ENCODE assay signal across 16 cellular contexts in the genomic region with DNA sequence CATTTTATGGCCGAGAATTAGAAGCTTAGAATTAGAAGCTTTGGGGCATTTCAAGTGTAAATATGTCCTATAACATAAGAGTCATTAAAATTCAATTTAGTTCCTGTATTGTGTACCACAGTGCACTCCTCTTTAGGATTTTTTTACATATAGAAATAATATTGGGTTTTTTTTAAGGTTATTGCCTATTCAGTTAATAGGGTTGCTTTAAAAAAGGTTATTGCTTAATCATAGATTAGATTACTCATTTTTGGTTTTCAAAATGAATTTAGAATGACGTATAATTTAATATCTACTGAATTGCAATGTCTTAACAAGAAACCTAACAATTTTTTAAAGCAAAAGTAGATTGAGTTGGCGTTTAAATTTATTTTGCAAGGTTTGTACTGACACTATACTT. TPM values are rescaled to one million over a fixed set of nuclear protein-coding genes. Genes with fewer than 3 reads are reported as not detected.
A peak's percentile ranks its signal among the peaks of the same experiment; 100 is the strongest.
DNase-seq lines count a peak whose midpoint lies in the region; ATAC-seq and TF ChIP-seq lines count a peak whose summit lies in the region.
"Had no signal": no experiment of that assay in that cellular context is flagged by ENCODE, and none has a peak within 500 bp of the region (broad histone marks: within the 10 kb centered on the region; RNA-seq: fewer than 3 reads in every experiment).

No MANE protein-coding gene starts in this region.

- intact Hi-C loops in esophagus muscularis mucosa (cut with DNase I), result no loop called here

- DNase-seq in activated CD4-positive, CD25-positive, alpha-beta regulatory T cell treated with anti-CD3 and anti-CD28 coated beads, Interleukin-2, amount 50 U/mL, for 72 hours, result no peak
- no peak for DNase-seq in esophagus muscularis mucosa (ENCODE audit: extremely low spot score)
- DNase-seq in thoracic aorta (ENCODE audit: low spot score), result no peak
- DNase-seq in NCI-H524 (lab: John Stamatoyannopoulos, UW), result no peak
- DNase-seq: AML-193; Caco-2; CD8-positive, alpha-beta memory T cell; H9 had no signal

- no peak for TF ChIP-seq CTCF in esophagus muscularis mucosa (IDR thresholded peaks at IDR 0.05)
- TF ChIP-seq CTCF in thoracic aorta (IDR thresholded peaks at IDR 0.05), result no peak

- H3K4me3 ChIP-seq in esophagus muscularis mucosa (no peak overlapping the region), thoracic aorta (no peak overlapping the region)
- H3K4me3 ChIP-seq: BLaER1, GM12878, GM23338 had no signal

- peaks cover 0 to 35% (median 20%) of the 10 kb centered on the region in 4 donors for H3K4me1 ChIP-seq in esophagus muscularis mucosa
- H3K4me1 ChIP-seq in thoracic aorta (ENCODE audit: control insufficient read depth in 1 of 2, low read depth in 2 of 2), result peaks cover 15 to 32% of the 10 kb centered on the region in 2 donors
- H3K4me1 ChIP-seq: BLaER1, Caco-2 had no signal

- H3K27me3 ChIP-seq in esophagus muscularis mucosa (no peaks in the 10 kb centered on the region), thoracic aorta (replicated peaks; ENCODE audit: insufficient read depth) (no peaks in the 10 kb centered on the region)
- H3K27me3 ChIP-seq: BLaER1 had no signal

- peak; percentile 58 to 60 for ATAC-seq in activated CD4-positive, CD25-positive, alpha-beta regulatory T cell treated with anti-CD3 and anti-CD28 coated beads, Interleukin-2, amount 50 U/mL, for 24 hours
- ATAC-seq in thoracic aorta (ENCODE audit: insufficient number of reproducible peaks, low FRiP score, low read depth) (no peak), GM19324 (IDR thresholded peaks at IDR 0.05; ENCODE audit: low FRiP score, unreplicated experiment) (no peak), HG03442 (IDR thresholded peaks at IDR 0.05; ENCODE audit: unreplicated experiment) (no peak)
- ATAC-seq: GM12878, GM23338, HepG2 had no signal

- WGBS in esophagus muscularis mucosa, result 98% methylated on average over 3 of the region's 3 CpGs

- H3K36me3 ChIP-seq in esophagus muscularis mucosa (peaks cover 13 to 72% (median 46%) of the 10 kb centered on the region in 4 donors), thoracic aorta (peaks cover 19% of the 10 kb centered on the region)

- no peak for TF ChIP-seq POLR2A in esophagus muscularis mucosa (IDR thresholded peaks at IDR 0.05; ENCODE audit: low read depth)

- H3K9me3 ChIP-seq in esophagus muscularis mucosa (no peaks in the 10 kb centered on the region), thoracic aorta (no peaks in the 10 kb centered on the region)
- H3K9me3 ChIP-seq: BLaER1, Caco-2 had no signal

- no peak for TF ChIP-seq EP300 in esophagus muscularis mucosa (IDR thresholded peaks at IDR 0.05)

- H3K27ac ChIP-seq in esophagus muscularis mucosa (replicated peaks in 1 of 4) (peak overlapping the region; percentile 49 to 70 (median 66)), thoracic aorta (peak overlapping the region; percentile 64 to 88)
- H3K27ac ChIP-seq: 22Rv1, BLaER1 had no signal

RNA-seq across cellular contexts. Expression of a gene that starts 34.1 kb away (rescaled TPM):
- 10 to 100 TPM; 18.1 to 23.3 (median 20.7) TPM for total RNA-seq in esophagus muscularis mucosa
- 10 to 100 TPM; 11.1 to 22.5 TPM for total RNA-seq in thoracic aorta

Comparison
In these comparisons a context has a peak if more than half of its experiments do, and no peak if none do; other contexts are left out.
1. ATAC-seq: peak in activated CD4-positive, CD25-positive, alpha-beta regulatory T cell treated with anti-CD3 and anti-CD28 coated beads, Interleukin-2, amount 50 U/mL, for 24 hours (2 of 2); none in thoracic aorta (single experiment), GM19324 (single experiment) and HG03442 (single experiment).